26 cellular contexts compared by ENCODE assay signal in the genomic region with DNA sequence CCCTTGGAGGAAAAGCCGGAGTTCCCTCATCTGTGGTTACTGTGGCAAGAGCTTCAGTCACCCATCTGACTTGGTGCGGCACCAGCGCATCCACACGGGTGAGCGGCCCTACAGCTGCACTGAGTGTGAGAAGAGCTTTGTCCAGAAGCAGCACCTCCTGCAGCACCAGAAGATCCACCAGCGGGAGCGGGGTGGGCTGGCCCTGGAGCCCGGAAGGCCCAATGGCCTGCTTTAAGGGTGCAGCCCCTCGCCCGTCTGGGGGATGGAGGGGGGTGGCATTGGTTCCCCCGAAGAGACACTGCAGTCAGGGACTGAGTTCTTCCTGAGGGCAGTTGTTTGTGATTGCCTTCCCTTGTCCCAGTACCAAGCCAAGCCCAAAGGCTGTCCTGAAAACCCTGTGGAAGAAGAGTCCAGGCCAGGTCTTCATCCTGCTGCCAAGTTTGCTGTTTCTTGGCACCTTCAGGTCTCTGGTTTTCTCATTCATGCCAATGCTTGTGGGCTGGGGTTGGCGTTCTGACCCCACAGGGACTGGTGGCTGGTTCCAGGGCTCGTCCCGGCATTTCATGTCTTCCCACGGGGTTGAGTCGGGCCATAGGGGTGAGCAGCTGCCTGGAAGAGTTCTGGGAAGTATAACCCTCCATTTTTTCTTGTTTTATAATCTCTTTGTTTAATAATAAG.
"Had no signal": no experiment of that assay in that cellular context is flagged by ENCODE, and none has a peak within 500 bp of the region (broad histone marks: within the 10 kb centered on the region; RNA-seq: fewer than 3 reads in every experiment).

No MANE protein-coding gene starts in this region.

- ATAC-seq: activated CD8-positive, alpha-beta T cell treated with anti-CD3 and anti-CD28 coated beads, Interleukin-2, amount 10 ng/mL, durations not matched to agents 7 days and 5 days; activated naive CD4-positive, alpha-beta T cell treated with anti-CD3 and anti-CD28 coated beads, Interleukin-2, amount 50 U/mL, for 72 hours had no signal

- H3K27me3 ChIP-seq: adrenal gland, SJCRH30 had no signal

- FAIRE-seq: astrocyte, bronchial epithelial cell, RCC 7860 had no signal

- H3K4me3 ChIP-seq: adrenal gland, PC-9, SJCRH30, SK-N-MC had no signal

- H3K9me3 ChIP-seq: adrenal gland, SJCRH30 had no signal

- DNase-seq: activated CD4-positive, alpha-beta T cell treated with anti-CD3 and anti-CD28 coated beads, Interleukin-2, amount 10 ng/mL, durations not matched to agents 24 days and 14 days; activated CD4-positive, alpha-beta T cell treated with anti-CD3 and anti-CD28 coated beads, Interleukin-2, amount 50 U/mL, for 48 hours; activated CD8-positive, alpha-beta T cell treated with anti-CD3 and anti-CD28 coated beads, Interleukin-2, amount 10 ng/mL, durations not matched to agents 7 days and 5 days; activated gamma-delta T cell treated with Interleukin-2 at 50 U/mL for 16 hours; activated naive CD4-positive, alpha-beta T cell treated with anti-CD3 and anti-CD28 coated beads for 36 hours; activated T-cell treated with anti-CD3 and anti-CD28 coated beads, Interleukin-2, amount 50 U/mL, for 24 hours; MM.1S; NCI-H1092 treated with DMSO at 0.1 percent for 48 hours; NCI-H1417; NCI-H1694; NCI-H1930; NCI-H2081 treated with DMSO at 0.1 percent for 48 hours; NCI-H524 treated with DMSO at 0.1 percent for 48 hours; SHP77; SJCRH30; T1000; WERI-Rb-1 had no signal

- H3K4me2 ChIP-seq: KMS-11, PC-9 had no signal

- H3K9ac ChIP-seq: KMS-11 had no signal

- H2AFZ ChIP-seq: PC-9 had no signal

- H3K27ac ChIP-seq: adrenal gland, KMS-11, PC-9, RWPE1, SJCRH30, SK-N-MC, WERI-Rb-1 had no signal

- H3K4me1 ChIP-seq: adrenal gland had no signal
